Comparison of ENCODE assay signal across 2 cellular contexts in the genomic region with DNA sequence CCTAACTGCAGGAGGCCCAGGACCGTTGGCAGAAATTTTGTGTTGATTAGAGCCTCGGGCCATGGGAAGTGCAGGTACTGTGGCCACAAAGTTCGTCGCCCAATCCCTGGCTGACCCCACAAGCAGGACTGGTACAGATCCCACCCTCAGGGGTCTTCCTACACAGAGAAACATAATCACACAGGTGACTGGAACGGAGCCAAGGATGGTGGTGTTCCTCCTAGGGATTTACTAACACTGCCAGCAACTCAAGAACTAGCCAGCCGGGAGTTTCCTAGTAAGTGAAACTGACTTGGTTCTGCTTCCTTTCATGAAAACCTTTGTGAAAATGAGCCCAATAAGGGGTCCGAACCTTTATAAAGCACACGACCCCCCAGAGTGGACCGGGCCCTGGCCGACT.
A peak's percentile ranks its signal among the peaks of the same experiment; 100 is the strongest.
TF ChIP-seq lines count a peak whose summit lies in the region.

No MANE protein-coding gene starts in this region.

TF ChIP-seq in HEK293, 187 proteins besides CTCF, POLR2A, EP300 and RAD21 (continued from another document):
- TF ChIP-seq ZNF274 (IDR thresholded peaks at IDR 0.05; ENCODE audit: low read length) (no peak), ZNF274 (tag by site-specific recombination; IDR thresholded peaks at IDR 0.05; ENCODE audit: borderline replicate concordance) (no peak), SCRT2 (tag by site-specific recombination; IDR thresholded peaks at IDR 0.05) (peak; percentile 80), SCRT1 (tag by site-specific recombination; IDR thresholded peaks at IDR 0.05; ENCODE audit: borderline replicate concordance) (peak; percentile 58; the same call in 1 of the 2 replicates), ZNF558 (tag by site-specific recombination; IDR thresholded peaks at IDR 0.05) (no peak)

TF ChIP-seq in WTC11, 78 proteins besides CTCF, POLR2A, EP300 and RAD21 (continued from another document):
- TF ChIP-seq, protein P1, sequence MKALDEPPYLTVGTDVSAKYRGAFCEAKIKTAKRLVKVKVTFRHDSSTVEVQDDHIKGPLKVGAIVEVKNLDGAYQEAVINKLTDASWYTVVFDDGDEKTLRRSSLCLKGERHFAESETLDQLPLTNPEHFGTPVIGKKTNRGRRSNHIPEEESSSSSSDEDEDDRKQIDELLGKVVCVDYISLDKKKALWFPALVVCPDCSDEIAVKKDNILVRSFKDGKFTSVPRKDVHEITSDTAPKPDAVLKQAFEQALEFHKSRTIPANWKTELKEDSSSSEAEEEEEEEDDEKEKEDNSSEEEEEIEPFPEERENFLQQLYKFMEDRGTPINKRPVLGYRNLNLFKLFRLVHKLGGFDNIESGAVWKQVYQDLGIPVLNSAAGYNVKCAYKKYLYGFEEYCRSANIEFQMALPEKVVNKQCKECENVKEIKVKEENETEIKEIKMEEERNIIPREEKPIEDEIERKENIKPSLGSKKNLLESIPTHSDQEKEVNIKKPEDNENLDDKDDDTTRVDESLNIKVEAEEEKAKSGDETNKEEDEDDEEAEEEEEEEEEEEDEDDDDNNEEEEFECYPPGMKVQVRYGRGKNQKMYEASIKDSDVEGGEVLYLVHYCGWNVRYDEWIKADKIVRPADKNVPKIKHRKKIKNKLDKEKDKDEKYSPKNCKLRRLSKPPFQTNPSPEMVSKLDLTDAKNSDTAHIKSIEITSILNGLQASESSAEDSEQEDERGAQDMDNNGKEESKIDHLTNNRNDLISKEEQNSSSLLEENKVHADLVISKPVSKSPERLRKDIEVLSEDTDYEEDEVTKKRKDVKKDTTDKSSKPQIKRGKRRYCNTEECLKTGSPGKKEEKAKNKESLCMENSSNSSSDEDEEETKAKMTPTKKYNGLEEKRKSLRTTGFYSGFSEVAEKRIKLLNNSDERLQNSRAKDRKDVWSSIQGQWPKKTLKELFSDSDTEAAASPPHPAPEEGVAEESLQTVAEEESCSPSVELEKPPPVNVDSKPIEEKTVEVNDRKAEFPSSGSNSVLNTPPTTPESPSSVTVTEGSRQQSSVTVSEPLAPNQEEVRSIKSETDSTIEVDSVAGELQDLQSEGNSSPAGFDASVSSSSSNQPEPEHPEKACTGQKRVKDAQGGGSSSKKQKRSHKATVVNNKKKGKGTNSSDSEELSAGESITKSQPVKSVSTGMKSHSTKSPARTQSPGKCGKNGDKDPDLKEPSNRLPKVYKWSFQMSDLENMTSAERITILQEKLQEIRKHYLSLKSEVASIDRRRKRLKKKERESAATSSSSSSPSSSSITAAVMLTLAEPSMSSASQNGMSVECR (CRISPR knock-in tag; IDR thresholded peaks at IDR 0.05; ENCODE audit: borderline replicate concordance) = no peak
- no peak for TF ChIP-seq MYBL2 (CRISPR knock-in tag; IDR thresholded peaks at IDR 0.05)
- no peak for TF ChIP-seq CREB1 (CRISPR knock-in tag; IDR thresholded peaks at IDR 0.05)
